8 cellular contexts compared by ENCODE assay signal in the genomic region with DNA sequence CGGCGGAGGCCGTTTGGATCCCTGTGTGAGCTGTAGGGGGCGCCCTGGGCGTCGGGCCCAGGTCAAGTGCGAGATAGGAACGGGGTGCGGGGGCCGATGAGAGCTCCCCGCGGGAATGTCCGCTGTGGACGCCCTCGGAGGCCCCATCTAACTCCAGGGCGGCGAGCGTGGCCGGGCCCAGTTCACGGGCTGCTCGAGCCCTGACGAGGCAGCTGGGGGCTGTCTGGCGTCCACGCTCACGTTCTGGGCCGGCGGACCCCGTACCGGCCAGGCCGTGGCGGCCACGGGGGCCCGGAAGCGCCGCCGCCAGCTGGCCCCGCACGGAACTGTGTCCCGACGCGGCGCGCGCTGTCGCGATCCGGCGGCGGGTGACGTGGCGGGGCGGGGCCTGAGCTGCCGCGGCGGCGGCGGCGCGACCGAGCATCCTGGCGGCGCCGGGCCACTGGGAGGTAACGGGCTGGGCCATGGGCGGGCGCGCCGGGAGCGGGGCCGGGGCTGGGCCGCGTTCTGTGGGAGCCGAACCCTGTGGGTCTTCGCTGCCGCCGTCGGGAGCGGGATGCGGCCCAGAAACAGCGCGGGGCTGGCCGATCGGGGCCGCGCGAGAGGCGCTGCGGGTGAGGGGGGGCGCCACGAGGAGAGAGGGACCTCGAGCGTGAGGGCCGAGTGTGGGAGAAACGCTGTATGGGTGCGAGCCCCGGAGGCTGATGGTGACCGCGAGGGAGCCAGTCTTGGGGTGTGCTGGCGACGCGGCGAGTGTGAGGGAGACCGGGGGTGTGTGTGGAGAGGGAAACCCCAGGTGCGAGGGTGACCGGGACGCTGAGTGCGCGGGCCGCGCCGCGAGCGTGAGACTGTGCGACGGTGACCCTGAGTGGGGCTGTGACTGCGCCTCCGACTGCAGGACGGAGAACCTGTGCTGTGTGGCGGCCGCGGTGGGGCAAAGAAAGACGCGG. TPM values are rescaled to one million over a fixed set of nuclear protein-coding genes. Genes with fewer than 3 reads are reported as not detected.
DNase-seq lines count a peak whose midpoint lies in the region; ATAC-seq lines count a peak whose summit lies in the region.

A gene (plus strand): TSS at position 399 of the 950 bp plus-strand sequence. CDS start 10,201 bp downstream, outside the sequence.

- no peaks in the 10 kb centered on the region for H3K27me3 Mint-ChIP-seq in activated T-cell treated with anti-CD3 and anti-CD28 coated beads, Interleukin-2, amount 50 U/mL, for 24 hours

- peak; percentile 61 for ATAC-seq in GM18907 (IDR thresholded peaks at IDR 0.05; ENCODE audit: unreplicated experiment)
- peak; percentile 58 for ATAC-seq in HG03159 (IDR thresholded peaks at IDR 0.05; ENCODE audit: unreplicated experiment)
- peak; percentile 74 for ATAC-seq in esophagus mucosa

- H3K36me3 Mint-ChIP-seq in activated T-cell treated with anti-CD3 and anti-CD28 coated beads, Interleukin-2, amount 50 U/mL, for 24 hours (ENCODE audit: low read depth): peaks cover 46% of the 10 kb centered on the region

- peak within 1 kb of the TSS; percentile 98 for H3K27ac Mint-ChIP-seq in activated T-cell treated with anti-CD3 and anti-CD28 coated beads, Interleukin-2, amount 50 U/mL, for 24 hours

- peaks cover 51% of the 10 kb centered on the region for H3K4me1 Mint-ChIP-seq in activated T-cell treated with anti-CD3 and anti-CD28 coated beads, Interleukin-2, amount 50 U/mL, for 24 hours (ENCODE audit: low read depth)

- no peaks in the 10 kb centered on the region for H3K9me3 Mint-ChIP-seq in activated T-cell treated with anti-CD3 and anti-CD28 coated beads, Interleukin-2, amount 50 U/mL, for 24 hours

- DNase-seq in AML-193 (lab: John Stamatoyannopoulos, UW): peak; percentile 72 to 84
- peak; percentile 85 for DNase-seq in OCI-M1 (lab: John Stamatoyannopoulos, UW)
- DNase-seq in activated T-cell treated with anti-CD3 and anti-CD28 coated beads, Interleukin-2, amount 50 U/mL, for 24 hours: peak; percentile 92
- DNase-seq in myocyte (ENCODE audit: low read depth): peak; percentile 87
- DNase-seq in stimulated activated CD8-positive, alpha-beta memory T cell treated with anti-CD3 and anti-CD28 coated beads, Interleukin-7, amount 100 ng/mL, for 48 hours (ENCODE audit: extremely low read depth in 1 of 2, low read depth in 1 of 2): peak; percentile 77 to 80

- H3K4me3 Mint-ChIP-seq in activated T-cell treated with anti-CD3 and anti-CD28 coated beads, Interleukin-2, amount 50 U/mL, for 24 hours: peak within 1 kb of the TSS; percentile 86

RNA-seq across cellular contexts. Expression of the gene that starts here (rescaled TPM):
- total RNA-seq in esophagus mucosa (4.7 TPM), myocyte (28.0 and 36.4 TPM in 2 replicates)
- 24.6 TPM for polyA plus RNA-seq in myocyte (2012)

Comparison
In these comparisons a context has a peak if more than half of its experiments do, and no peak if none do; other contexts are left out.
1. Peak in every context shown above with its lines: DNase-seq and ATAC-seq.